ENCODE assay signal across 8 cellular contexts in genomic region chr3:27312044-27312668, GRCh38. TPM values are rescaled to one million over a fixed set of nuclear protein-coding genes. Genes with fewer than 3 reads are reported as not detected.
DNase-seq lines count a peak whose midpoint lies in the region; ATAC-seq and TF ChIP-seq lines count a peak whose summit lies in the region.

No MANE protein-coding gene starts in this region.

- no peaks in the 10 kb centered on the region for H3K27me3 Mint-ChIP-seq in natural killer cell (ENCODE audit: low read depth in 2 of 2)

- H3K36me3 ChIP-seq in SK-N-SH (replicated peaks in 1 of 2; ENCODE audit: control insufficient read depth in 1 of 2, insufficient read depth in 2 of 2, low read length in 1 of 2) = no peaks in the 10 kb centered on the region
- H3K36me3 ChIP-seq in esophagus squamous epithelium = no peaks in the 10 kb centered on the region

- H3K9ac ChIP-seq in SK-N-SH = no peak overlapping the region; the same call in 1 of the 2 replicates

- H4K20me1 ChIP-seq in SK-N-SH (ENCODE audit: insufficient read depth) = no peaks in the 10 kb centered on the region

- H3K27ac ChIP-seq in SK-N-SH (ENCODE audit: low read depth in 2 of 2, low read length in 1 of 2) = peak overlapping the region in 1 of 2 experiments; percentile 90; a peak in 3 of 4 replicates
- H3K27ac ChIP-seq in esophagus squamous epithelium = no peak overlapping the region

- TF ChIP-seq CTCF in AG10803 (conservative IDR thresholded peaks at IDR 0.05; ENCODE audit: low read length) (peak; percentile 84), GM12872 (IDR thresholded peaks at IDR 0.05; ENCODE audit: insufficient read depth, low read depth, low read length) (peak; percentile 77), SK-N-SH (IDR thresholded peaks at IDR 0.05) (peak; percentile 77), esophagus squamous epithelium (IDR thresholded peaks at IDR 0.05) (peak; percentile 71 to 91 (median 82)), natural killer cell (IDR thresholded peaks at IDR 0.05) (peak; percentile 84)

- no peaks in the 10 kb centered on the region for H3K4me1 Mint-ChIP-seq in natural killer cell

- H3F3A ChIP-seq in SK-N-SH (replicated peaks; ENCODE audit: insufficient read depth) = peaks cover 23% of the 10 kb centered on the region

- no peak overlapping the region for H3K27ac Mint-ChIP-seq in natural killer cell

- no peaks in the 10 kb centered on the region for H3K36me3 Mint-ChIP-seq in natural killer cell

- no peaks in the 10 kb centered on the region for H3K9me2 ChIP-seq in SK-N-SH

- no peak overlapping the region for H3K4me3 Mint-ChIP-seq in natural killer cell

- POLR2A ChIA-PET in HEK293T (lab: Yijun Ruan, JAX) (no interaction called here), SK-N-SH (lab: Yijun Ruan, JAX) (no interaction called here)

- 27% methylated on average over 5 of the region's 5 CpGs for WGBS in SK-N-SH (ENCODE audit: low lambda C conversion rate)
- 25 to 28% methylated on average over 5 of the region's 5 CpGs for WGBS in esophagus squamous epithelium, 2 donors

- peak; percentile 60 to 77 (median 74) for ATAC-seq in natural killer cell

- CTCF ChIA-PET in HEK293T (lab: Yijun Ruan, JAX) = interaction anchor here (0.5 to 0.6 kb wide), 2 partner anchors 58 to 336 kb away, joined by 3 to 5 read pairs; no protein-coding TSS in a partner anchor
- CTCF ChIA-PET in SK-N-SH (lab: Yijun Ruan, JAX) = interaction anchor here (0.6 to 2.0 kb wide), 9 partner anchors 9 to 998 kb away, joined by 3 to 8 read pairs (median 4); no protein-coding TSS in a partner anchor

- H3K9me3 ChIP-seq in SK-N-SH = no peaks in the 10 kb centered on the region; the same call in 1 of the 2 replicates
- H3K9me3 ChIP-seq in esophagus squamous epithelium = no peaks in the 10 kb centered on the region

- TF ChIP-seq EP300 in SK-N-SH (IDR thresholded peaks at IDR 0.05; ENCODE audit: borderline replicate concordance in 1 of 2, low read depth in 1 of 2, low read length in 1 of 2) = no peak

- DNase-seq in AG10803 (ENCODE audit: low read depth) (peak; percentile 77), HEK293T (ENCODE audit: extremely low spot score) (peak; percentile 57), M059J (ENCODE audit: low read depth) (peak; percentile 82), SK-N-SH (peak; percentile 50), esophagus squamous epithelium (lab: John Stamatoyannopoulos, UW) (no peak), natural killer cell (no peak)
- DNase-seq in stimulated activated CD4-positive, alpha-beta T cell treated with anti-CD3 and anti-CD28 coated beads, Interleukin-12 subunit alpha, Interleukin-12 subunit beta, amount 100 ng/mL, for 4 hours = no peak

- peak; percentile 84 for TF ChIP-seq RAD21 in SK-N-SH (IDR thresholded peaks at IDR 0.05; ENCODE audit: low read length)

- H3K4me1 ChIP-seq in SK-N-SH (ENCODE audit: control insufficient read depth in 1 of 2, insufficient read depth in 2 of 2, low read depth in 1 of 2, low read length in 1 of 2) = peaks cover 0 to 5% of the 10 kb centered on the region in 2 experiments; a peak in 1 of 4 replicates
- H3K4me1 ChIP-seq in esophagus squamous epithelium = peaks cover 0 to 5% (median 0%) of the 10 kb centered on the region in 3 donors

- no peak for TF ChIP-seq POLR2A in esophagus squamous epithelium (IDR thresholded peaks at IDR 0.05)

- no peaks in the 10 kb centered on the region for H3K27me3 ChIP-seq in SK-N-SH (ENCODE audit: insufficient read depth)
- no peaks in the 10 kb centered on the region for H3K27me3 ChIP-seq in esophagus squamous epithelium

- H2AFZ ChIP-seq in SK-N-SH (ENCODE audit: low read depth) = no peak overlapping the region

- intact Hi-C loops in esophagus squamous epithelium (cut with DNase I) (loop anchor here (5.0 kb wide), 2 partner anchors 155 to 380 kb away; no protein-coding TSS in a partner anchor), natural killer cell (cut with micrococcal nuclease) (loop anchor here (1.0 to 5.0 kb wide), 4 partner anchors 155 to 1020 kb away; no protein-coding TSS in a partner anchor)

- peak overlapping the region; percentile 21 for H3K4me2 ChIP-seq in SK-N-SH

- H3K9me3 Mint-ChIP-seq in natural killer cell = no peaks in the 10 kb centered on the region

- H3K4me3 ChIP-seq in AG10803 (ENCODE audit: low read length) (no peak overlapping the region), SK-N-SH (ENCODE audit: low read depth in 2 of 2, low read length in 1 of 2) (peak overlapping the region in 1 of 2 experiments; percentile 18; a peak in 1 of 4 replicates), esophagus squamous epithelium (no peak overlapping the region)

- no peaks in the 10 kb centered on the region for H3K79me2 ChIP-seq in SK-N-SH (ENCODE audit: insufficient read depth)

TF ChIP-seq in HEK293T, 16 proteins besides CTCF, POLR2A, EP300 and RAD21:
- TF ChIP-seq SUZ12 (IDR thresholded peaks at IDR 0.05) (no peak), ELF4 (IDR thresholded peaks at IDR 0.05) (no peak), FOXM1 (IDR thresholded peaks at IDR 0.05; ENCODE audit: borderline replicate concordance) (no peak), L3MBTL2 (conservative IDR thresholded peaks at IDR 0.05) (no peak), ZNF384 (IDR thresholded peaks at IDR 0.05) (no peak), BHLHE40 (IDR thresholded peaks at IDR 0.05; ENCODE audit: borderline replicate concordance) (no peak), FOXA1 (IDR thresholded peaks at IDR 0.05) (no peak), LEF1 (IDR thresholded peaks at IDR 0.05; ENCODE audit: borderline replicate concordance) (no peak), TARDBP (IDR thresholded peaks at IDR 0.05) (no peak), ARNT (IDR thresholded peaks at IDR 0.05) (no peak), NFRKB (IDR thresholded peaks at IDR 0.05) (no peak), CTBP1 (IDR thresholded peaks at IDR 0.05; ENCODE audit: borderline replicate concordance) (no peak), PKNOX1 (IDR thresholded peaks at IDR 0.05) (no peak), FOXK2 (IDR thresholded peaks at IDR 0.05) (no peak), HDGF (IDR thresholded peaks at IDR 0.05; ENCODE audit: borderline replicate concordance) (no peak), SP1 (IDR thresholded peaks at IDR 0.05) (no peak)

TF ChIP-seq in SK-N-SH, 30 proteins besides CTCF, POLR2A, EP300 and RAD21:
- TF ChIP-seq REST (IDR thresholded peaks at IDR 0.05; ENCODE audit: low read depth, low read length) (no peak), SMC3 (IDR thresholded peaks at IDR 0.05; ENCODE audit: low read depth, low read length) (peak; percentile 64)
TF ChIP-seq in SK-N-SH: peak in this region for 1.

RNA-seq across cellular contexts. Expression of gene NEK10, which starts 57.0 kb away (rescaled TPM):
- 0.71 and 1.4 TPM in 2 replicates for total RNA-seq in M059J (2014; rRNA removed; shearing (Covaris generic))
- polyA plus RNA-seq in SK-N-SH (2012; rRNA removed) = 1.0 and 1.5 TPM in 2 replicates
- 1.2 and 1.4 TPM in 2 replicates for polyA plus RNA-seq in SK-N-SH (2012; cell fraction: cytosol; rRNA removed)
- 2.5 and 3.7 TPM in 2 replicates for polyA plus RNA-seq in SK-N-SH (2012; cell fraction: nucleus; rRNA removed)
- 10 to 100 TPM in 1 of 4 donors, under 1 TPM in 3; 0.29 to 12.4 (median 0.61) TPM for total RNA-seq in esophagus squamous epithelium
- 1 to 10 TPM in 1 of 3 donors, under 1 TPM in 2; 0.68 to 1.6 (median 0.80) TPM for total RNA-seq in natural killer cell

Comparison
In these comparisons a context has a peak if more than half of its experiments do, and no peak if none do; other contexts are left out.
1. DNase-seq: peak in AG10803 (single experiment), HEK293T (single experiment), M059J (single experiment) and SK-N-SH (single experiment); none in esophagus squamous epithelium (single experiment), natural killer cell (single experiment) and stimulated activated CD4-positive, alpha-beta T cell treated with anti-CD3 and anti-CD28 coated beads, Interleukin-12 subunit alpha, Interleukin-12 subunit beta, amount 100 ng/mL, for 4 hours (single experiment).
2. Peak in every context shown above with its lines, with median percentiles within 50 percentile points of each other: CTCF ChIP-seq.